ENCODE assay signal across 9 cellular contexts in the genomic region with DNA sequence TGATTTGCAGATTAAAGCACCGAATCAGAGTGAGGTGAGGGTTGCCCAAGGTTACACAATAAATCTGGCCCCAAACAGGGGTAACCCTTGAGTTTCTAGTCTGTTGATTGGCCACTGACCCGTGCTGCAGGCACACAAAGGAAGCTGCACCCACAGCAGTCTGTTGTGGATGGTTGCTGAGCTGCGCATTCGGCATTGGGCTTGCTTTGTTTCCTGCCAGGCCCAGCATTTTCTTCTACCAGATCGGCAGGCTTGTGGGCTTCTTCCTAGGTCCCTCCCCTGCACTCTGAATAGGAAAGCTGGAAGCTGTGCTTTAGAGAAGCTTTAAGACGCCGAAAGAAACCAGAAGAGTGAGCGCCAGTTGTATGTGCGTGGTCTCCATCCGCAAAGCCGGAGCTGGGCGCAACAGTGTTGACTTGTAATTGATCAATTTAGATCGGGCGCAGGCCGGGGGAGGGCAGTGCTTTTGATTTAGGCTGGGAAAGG. TPM values are rescaled to one million over a fixed set of nuclear protein-coding genes. Genes with fewer than 3 reads are reported as not detected.
DNase-seq lines count a peak whose midpoint lies in the region; ATAC-seq and TF ChIP-seq lines count a peak whose summit lies in the region.
"Had no signal": no experiment of that assay in that cellular context is flagged by ENCODE, and none has a peak within 500 bp of the region (broad histone marks: within the 10 kb centered on the region; RNA-seq: fewer than 3 reads in every experiment).

No MANE protein-coding gene starts in this region.

- H3K79me1 ChIP-seq in neuronal stem cell (ENCODE audit: low read depth, low read length), result no peaks in the 10 kb centered on the region

- H4K8ac ChIP-seq in neuronal stem cell (ENCODE audit: low read depth, low read length), result no peak overlapping the region

- H2AFZ ChIP-seq in neuronal stem cell (ENCODE audit: low read length) (peak overlapping the region; percentile 63), GM23248 (no peak overlapping the region)

- CTCF ChIA-PET in RWPE1 (lab: Yijun Ruan, JAX), result interaction anchor here (0.5 to 1.3 kb wide), 2 partner anchors 81 to 508 kb away, joined by 3 to 6 read pairs; no protein-coding TSS in a partner anchor
- CTCF ChIA-PET in CD8-positive, alpha-beta memory T cell (lab: Charles Lee), result no interaction called here

- H3K9me3 Mint-ChIP-seq in CD8-positive, alpha-beta memory T cell, result no peaks in the 10 kb centered on the region
- H3K9me3 Mint-ChIP-seq: stimulated activated effector memory CD8-positive, alpha-beta T cell treated with anti-CD3 and anti-CD28 coated beads, Interleukin-12 subunit alpha, Interleukin-12 subunit beta, amount 100 ng/mL, for 72 hours had no signal

- H3K4me2 ChIP-seq in neuronal stem cell (ENCODE audit: insufficient read depth, low read length, poor library complexity, severe bottlenecking), result peak overlapping the region; percentile 64
- H3K4me2 ChIP-seq in GM23248 (ENCODE audit: unreplicated experiment), result no peak overlapping the region

- H3K27ac ChIP-seq in RWPE1 (peak overlapping the region; percentile 93), neuronal stem cell (replicated peaks; ENCODE audit: low read length) (peak overlapping the region; percentile 86), GM23248 (no peak overlapping the region)
- no peak overlapping the region for H3K27ac ChIP-seq in CD8-positive, alpha-beta memory T cell (ENCODE audit: low read depth, low read length)

- H3F3A ChIP-seq in GM23248 (ENCODE audit: insufficient read depth), result peaks cover 10% of the 10 kb centered on the region; the same call in 1 of the 2 replicates

- no peak for ATAC-seq in HG02678 (IDR thresholded peaks at IDR 0.05; ENCODE audit: unreplicated experiment)

- H3K4me3 Mint-ChIP-seq in CD8-positive, alpha-beta memory T cell, result no peak overlapping the region
- H3K4me3 Mint-ChIP-seq: stimulated activated effector memory CD8-positive, alpha-beta T cell treated with anti-CD3 and anti-CD28 coated beads, Interleukin-12 subunit alpha, Interleukin-12 subunit beta, amount 100 ng/mL, for 72 hours had no signal

- H2BK12ac ChIP-seq in neuronal stem cell (ENCODE audit: low read length), result no peak overlapping the region

- peaks cover 0 to 4% (median 2%) of the 10 kb centered on the region in 3 donors for H3K36me3 Mint-ChIP-seq in CD8-positive, alpha-beta memory T cell
- H3K36me3 Mint-ChIP-seq: stimulated activated effector memory CD8-positive, alpha-beta T cell treated with anti-CD3 and anti-CD28 coated beads, Interleukin-12 subunit alpha, Interleukin-12 subunit beta, amount 100 ng/mL, for 72 hours had no signal

- no peaks in the 10 kb centered on the region for H3K9me3 ChIP-seq in HAP-1
- H3K9me3 ChIP-seq in neuronal stem cell (replicated peaks in 1 of 2; ENCODE audit: control insufficient read depth in 2 of 2, insufficient read depth in 1 of 2, low read depth in 1 of 2, low read length in 2 of 2), result no peaks in the 10 kb centered on the region
- no peaks in the 10 kb centered on the region for H3K9me3 ChIP-seq in CD8-positive, alpha-beta memory T cell (ENCODE audit: low read length)
- H3K9me3 ChIP-seq in GM23248 (ENCODE audit: low read depth), result no peaks in the 10 kb centered on the region

- no peak overlapping the region for H3K4ac ChIP-seq in neuronal stem cell (ENCODE audit: low read length)

- no peaks in the 10 kb centered on the region for H4K20me1 ChIP-seq in GM23248 (ENCODE audit: insufficient read depth)

- H4K91ac ChIP-seq in neuronal stem cell (ENCODE audit: low read depth, low read length, poor library complexity), result no peak overlapping the region

- POLR2A ChIA-PET in RWPE1 (lab: Yijun Ruan, JAX; ENCODE audit: low non-redundant PET), result interaction anchor here (0.6 kb wide), 2 partner anchors 30 to 31 kb away, joined by 3 read pairs; no protein-coding TSS in a partner anchor
- POLR2A ChIA-PET in CD8-positive, alpha-beta memory T cell (lab: Charles Lee), result no interaction called here

- TF ChIP-seq CTCF in RWPE1 (conservative IDR thresholded peaks at IDR 0.05; ENCODE audit: low read depth), result no peak
- no peak for TF ChIP-seq CTCF in fibroblast of villous mesenchyme (IDR thresholded peaks at IDR 0.05; ENCODE audit: insufficient read depth, low read depth, low read length)

- WGBS in neuronal stem cell (ENCODE audit: extremely low coverage in 2 of 2, insufficient read length in 2 of 2, insufficient replicate concordance in 1 of 2), 2 donors, result no CpG with 5 or more reads among the region's 15 CpGs
- WGBS in GM23248 (ENCODE audit: low coverage in 1 of 2, low lambda C conversion rate in 2 of 2, missing lambda C conversion rate in 2 of 2), 2 experiments, result 76 to 80% methylated on average over 15 of the region's 15 CpGs

- H2BK15ac ChIP-seq in neuronal stem cell (ENCODE audit: low read length), result no peak overlapping the region

- DNase-seq in HAP-1 (ENCODE audit: low spot score in 2 of 2), result peak; percentile 34 to 63
- no peak for DNase-seq in RWPE1 (ENCODE audit: low spot score)
- DNase-seq in fibroblast of villous mesenchyme (ENCODE audit: low read depth), result peak; percentile 48
- no peak for DNase-seq in neuronal stem cell (ENCODE audit: low spot score)
- no peak for DNase-seq in CD8-positive, alpha-beta memory T cell
- DNase-seq in GM23248, result no peak
- no peak for DNase-seq in stimulated activated CD4-positive, alpha-beta T cell treated with anti-CD3 and anti-CD28 coated beads, Interleukin-12 subunit alpha, Interleukin-12 subunit beta, amount 100 ng/mL, for 4 hours

- H3K18ac ChIP-seq in neuronal stem cell (ENCODE audit: low read length), result peak overlapping the region; percentile 62

- H3K4me3 ChIP-seq in HAP-1 (no peak overlapping the region), fibroblast of villous mesenchyme (ENCODE audit: low read depth, low read length) (no peak overlapping the region), neuronal stem cell (ENCODE audit: low read length in 2 of 2) (peak overlapping the region in 1 of 2 donors; percentile 42), GM23248 (no peak overlapping the region)
- H3K4me3 ChIP-seq in CD8-positive, alpha-beta memory T cell (ENCODE audit: low read length), result no peak overlapping the region

- no peaks in the 10 kb centered on the region; the same call in 1 of the 2 replicates for H3K79me2 ChIP-seq in GM23248 (ENCODE audit: insufficient read depth)

- no peak overlapping the region for H3K14ac ChIP-seq in neuronal stem cell (ENCODE audit: low read length)

- H3K27me3 ChIP-seq in HAP-1 (ENCODE audit: low read depth) (no peaks in the 10 kb centered on the region), neuronal stem cell (ENCODE audit: control insufficient read depth in 3 of 3, insufficient read depth in 3 of 3, low read depth in 1 of 3, low read length in 3 of 3) (no peaks in the 10 kb centered on the region), GM23248 (replicated peaks; ENCODE audit: insufficient read depth) (no peaks in the 10 kb centered on the region)
- no peaks in the 10 kb centered on the region for H3K27me3 ChIP-seq in CD8-positive, alpha-beta memory T cell (ENCODE audit: insufficient read depth, low read length, poor library complexity, severe bottlenecking)

- in situ Hi-C loops in HAP-1 (cut with MboI; ENCODE audit: low sequenced_read_pairs) (no loop called here), GM23248 (cut with MboI) (no loop called here)

- no peak overlapping the region for H3K9ac ChIP-seq in neuronal stem cell (ENCODE audit: low read depth, low read length, poor library complexity)
- H3K9ac ChIP-seq in GM23248, result no peak overlapping the region

- no peak overlapping the region for H3K27ac Mint-ChIP-seq in CD8-positive, alpha-beta memory T cell
- H3K27ac Mint-ChIP-seq: stimulated activated effector memory CD8-positive, alpha-beta T cell treated with anti-CD3 and anti-CD28 coated beads, Interleukin-12 subunit alpha, Interleukin-12 subunit beta, amount 100 ng/mL, for 72 hours had no signal

- H3K4me1 ChIP-seq in HAP-1, result peaks cover 30% of the 10 kb centered on the region
- peaks cover 14 to 24% of the 10 kb centered on the region in 2 donors for H3K4me1 ChIP-seq in neuronal stem cell (ENCODE audit: control insufficient read depth in 2 of 2, insufficient read depth in 1 of 2, low read depth in 1 of 2, low read length in 2 of 2)
- no peaks in the 10 kb centered on the region for H3K4me1 ChIP-seq in CD8-positive, alpha-beta memory T cell (ENCODE audit: insufficient read depth, low read length)
- peaks cover 14% of the 10 kb centered on the region for H3K4me1 ChIP-seq in GM23248 (ENCODE audit: insufficient read depth)

- H2BK120ac ChIP-seq in neuronal stem cell (ENCODE audit: low read depth, low read length), result no peak overlapping the region

- no peak overlapping the region for H2AK5ac ChIP-seq in neuronal stem cell (ENCODE audit: low read depth, low read length)

- peaks cover 0 to 1% of the 10 kb centered on the region in 2 donors for H3K27me3 Mint-ChIP-seq in CD8-positive, alpha-beta memory T cell

- no peaks in the 10 kb centered on the region for H3K9me2 ChIP-seq in GM23248 (ENCODE audit: insufficient read depth)

- H2BK5ac ChIP-seq in neuronal stem cell (ENCODE audit: low read length), result no peak overlapping the region

- no peak overlapping the region for H3K23ac ChIP-seq in neuronal stem cell (ENCODE audit: low read depth, low read length, poor library complexity)

- H3K4me1 Mint-ChIP-seq in CD8-positive, alpha-beta memory T cell, result no peaks in the 10 kb centered on the region

- peaks cover 7% of the 10 kb centered on the region for H3K36me3 ChIP-seq in HAP-1 (replicated peaks)
- peaks cover 0 to 11% of the 10 kb centered on the region in 2 donors for H3K36me3 ChIP-seq in neuronal stem cell (replicated peaks in 1 of 2; ENCODE audit: control insufficient read depth in 2 of 2, insufficient read depth in 2 of 2, low read length in 2 of 2)
- no peaks in the 10 kb centered on the region for H3K36me3 ChIP-seq in CD8-positive, alpha-beta memory T cell (ENCODE audit: insufficient read depth, low read length)
- H3K36me3 ChIP-seq in GM23248 (ENCODE audit: low read depth), result no peaks in the 10 kb centered on the region

RNA-seq across cellular contexts. Expression of a gene that starts 12.1 kb away (rescaled TPM):
- total RNA-seq in fibroblast of villous mesenchyme, result 3.2 and 6.0 TPM in 2 replicates
- polyA plus RNA-seq in neuronal stem cell (2013, experiment 1 of 2), result 9.3 TPM
- 10.1 TPM for polyA plus RNA-seq in neuronal stem cell (2013, experiment 2 of 2)
- total RNA-seq in CD8-positive, alpha-beta memory T cell, result 10 to 100 TPM in 1 of 2 experiments, 1 to 10 TPM in 1; 10.0 TPM
- polyA plus RNA-seq in CD8-positive, alpha-beta memory T cell, result not detected
- 1.3 and 2.7 TPM in 2 replicates for total RNA-seq in GM23248 (2014; rRNA removed; shearing (Covaris generic))
- polyA plus RNA-seq in GM23248 (2016; fragmentation: Nextera tagmentation; extraction: Ambion mirVana), result 1.8 TPM in 2 replicates

Comparison
In these comparisons a context has a peak if more than half of its experiments do, and no peak if none do; other contexts are left out.
1. DNase-seq: peak in HAP-1 (2 of 2) and fibroblast of villous mesenchyme (single experiment); none in RWPE1 (single experiment), neuronal stem cell (single experiment), CD8-positive, alpha-beta memory T cell (0 of 5), GM23248 (single experiment) and stimulated activated CD4-positive, alpha-beta T cell treated with anti-CD3 and anti-CD28 coated beads, Interleukin-12 subunit alpha, Interleukin-12 subunit beta, amount 100 ng/mL, for 4 hours (single experiment).
2. H3K27ac ChIP-seq: peak in RWPE1 (single experiment) and neuronal stem cell (single experiment); none in CD8-positive, alpha-beta memory T cell (single experiment) and GM23248 (single experiment).